In the genomic region with DNA sequence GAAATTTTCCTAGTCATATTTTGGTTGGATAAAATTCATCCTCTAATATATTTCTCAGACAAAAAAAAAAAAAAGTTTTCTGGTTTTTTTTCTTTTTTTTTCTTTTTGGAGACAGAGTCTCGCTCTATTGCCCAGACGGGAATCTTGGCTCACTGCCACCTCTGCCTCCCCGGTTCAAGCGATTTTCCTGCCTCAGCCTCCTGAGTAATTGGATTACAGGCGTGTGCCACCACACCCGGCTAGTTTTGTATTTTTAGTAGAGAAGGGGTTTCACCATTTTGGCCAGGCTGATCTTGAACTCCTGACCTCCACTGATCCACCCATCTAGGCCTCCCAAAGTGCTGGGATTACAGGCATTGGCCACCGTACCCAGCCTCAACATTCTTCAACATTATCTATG, we compare ENCODE assay signal across 23 cellular contexts.
A peak's percentile ranks its signal among the peaks of the same experiment; 100 is the strongest.
DNase-seq lines count a peak whose midpoint lies in the region; ATAC-seq and TF ChIP-seq lines count a peak whose summit lies in the region.
"Had no signal": no experiment of that assay in that cellular context is flagged by ENCODE, and none has a peak within 500 bp of the region (broad histone marks: within the 10 kb centered on the region; RNA-seq: fewer than 3 reads in every experiment).

No MANE protein-coding gene starts in this region.

- no peak overlapping the region for H3K9ac ChIP-seq in OCI-LY3 (ENCODE audit: low read length)
- H3K9ac ChIP-seq: KMS-11, SK-N-SH had no signal

- in situ Hi-C loops in GM13976 (cut with MboI; ENCODE audit: low sequenced_read_pairs, unreplicated experiment) = no loop called here

- no peak overlapping the region for H3K27ac ChIP-seq in GM23338 (ENCODE audit: low read depth)
- H3K27ac ChIP-seq in OCI-LY3 (ENCODE audit: low read length) = no peak overlapping the region
- H3K27ac ChIP-seq: KMS-11 had no signal

- H3K27me3 Mint-ChIP-seq in GM23338 (ENCODE audit: insufficient read depth, low read depth, poor library complexity) (peaks cover 2% of the 10 kb centered on the region), glutamatergic neuron (ENCODE audit: unreplicated experiment) (no peaks in the 10 kb centered on the region)
- H3K27me3 Mint-ChIP-seq: CD4-positive, CD25-positive, alpha-beta regulatory T cell; T-helper 17 cell had no signal

- H2AFZ ChIP-seq in GM23338 = peak overlapping the region; percentile 64; the same call in 1 of the 2 replicates
- H2AFZ ChIP-seq in OCI-LY3 (ENCODE audit: low read depth, low read length) = 0 out of 2 replicates have a peak overlapping the region, but pooled peaks have one; percentile 21

- no peak for TF ChIP-seq CTCF in GM23338 (conservative IDR thresholded peaks at IDR 0.05; ENCODE audit: low read depth in 2 of 2)
- no peak for TF ChIP-seq CTCF in OCI-LY3 (IDR thresholded peaks at IDR 0.05; ENCODE audit: low read depth, low read length)
- no peak for TF ChIP-seq CTCF in glutamatergic neuron (IDR thresholded peaks at IDR 0.05; ENCODE audit: partially characterized antibody, unreplicated experiment)
- no peak for TF ChIP-seq CTCF in GM13976 (IDR thresholded peaks at IDR 0.05; ENCODE audit: borderline replicate concordance, control extremely low read depth, extremely low read depth, insufficient read depth, missing control alignments)

- H3K79me2 ChIP-seq in GM23338 (replicated peaks; ENCODE audit: insufficient read depth) (no peaks in the 10 kb centered on the region), OCI-LY3 (ENCODE audit: low read length) (no peaks in the 10 kb centered on the region)

- no peak overlapping the region for H3K4me2 ChIP-seq in GM23338
- no peak overlapping the region for H3K4me2 ChIP-seq in OCI-LY3 (ENCODE audit: low read length)
- H3K4me2 ChIP-seq: KMS-11, SK-N-SH had no signal

- no peak for DNase-seq in GM23338 (ENCODE audit: low spot score)
- peak; percentile 39 for DNase-seq in kidney tubule cell (ENCODE audit: low spot score)
- DNase-seq in glutamatergic neuron = no peak
- DNase-seq in GM13976 (ENCODE audit: low spot score) = no peak
- DNase-seq in CD1c-positive myeloid dendritic cell (ENCODE audit: extremely low spot score) = no peak
- no peak for DNase-seq in NOMO-1 treated with dmso at 0.1 percent for 144 hours (lab: John Stamatoyannopoulos, UW; ENCODE audit: unreplicated experiment)
- DNase-seq: ACHN; CD4-positive, CD25-positive, alpha-beta regulatory T cell; DMS53; HCEC 1CT; IMR-90; NCI-H1048; NCI-H1417; NCI-H1694; NCI-H2029 treated with DMSO at 0.1 percent for 48 hours; NCI-H345; NCI-H524; NCI-H774; SIG-M5; SK-N-SH; T-helper 17 cell had no signal

- H3K36me3 Mint-ChIP-seq in GM23338 (ENCODE audit: low read depth) (no peaks in the 10 kb centered on the region), glutamatergic neuron (ENCODE audit: unreplicated experiment) (no peaks in the 10 kb centered on the region)
- H3K36me3 Mint-ChIP-seq: CD4-positive, CD25-positive, alpha-beta regulatory T cell had no signal

- H3K4me3 ChIP-seq in GM23338 (no peak overlapping the region), OCI-LY3 (ENCODE audit: low read length) (no peak overlapping the region)

- no peaks in the 10 kb centered on the region for H3F3A ChIP-seq in GM23338 (replicated peaks; ENCODE audit: low read depth)

- no peak overlapping the region for H3K27ac Mint-ChIP-seq in GM23338
- H3K27ac Mint-ChIP-seq in glutamatergic neuron (ENCODE audit: unreplicated experiment) = no peak overlapping the region
- H3K27ac Mint-ChIP-seq: CD4-positive, CD25-positive, alpha-beta regulatory T cell; T-helper 17 cell had no signal

- H3K36me3 ChIP-seq in GM23338 (ENCODE audit: insufficient read depth) (no peaks in the 10 kb centered on the region), OCI-LY3 (replicated peaks; ENCODE audit: low read depth, low read length) (no peaks in the 10 kb centered on the region)

- H3K4me1 Mint-ChIP-seq in GM23338 (peaks cover 7% of the 10 kb centered on the region; the same call in 2 of the 3 replicates), glutamatergic neuron (ENCODE audit: low read depth, unreplicated experiment) (no peaks in the 10 kb centered on the region)
- H3K4me1 Mint-ChIP-seq: CD4-positive, CD25-positive, alpha-beta regulatory T cell; T-helper 17 cell had no signal

- H4K20me1 ChIP-seq in GM23338 (replicated peaks; ENCODE audit: insufficient read depth) (no peaks in the 10 kb centered on the region), OCI-LY3 (ENCODE audit: insufficient read depth, low read length) (no peaks in the 10 kb centered on the region)

- no peaks in the 10 kb centered on the region for H3K9me3 ChIP-seq in OCI-LY3 (ENCODE audit: insufficient read depth, low read length)
- H3K9me3 ChIP-seq: SK-N-SH had no signal

- H3K27me3 ChIP-seq in GM23338 (ENCODE audit: insufficient read depth) (no peaks in the 10 kb centered on the region), OCI-LY3 (ENCODE audit: low read depth, low read length) (no peaks in the 10 kb centered on the region)

- H3K4me3 Mint-ChIP-seq in GM23338 (no peak overlapping the region), glutamatergic neuron (ENCODE audit: unreplicated experiment) (no peak overlapping the region)
- H3K4me3 Mint-ChIP-seq: CD4-positive, CD25-positive, alpha-beta regulatory T cell; T-helper 17 cell had no signal

- ATAC-seq in GM23338 = no peak
- ATAC-seq: T-helper 17 cell had no signal

- H3K9me2 ChIP-seq in GM23338 (ENCODE audit: insufficient read depth) = no peaks in the 10 kb centered on the region; the same call in 1 of the 2 replicates
- H3K9me2 ChIP-seq: SK-N-SH had no signal

- H3K9me3 Mint-ChIP-seq in GM23338 (no peaks in the 10 kb centered on the region), glutamatergic neuron (ENCODE audit: unreplicated experiment) (no peaks in the 10 kb centered on the region)

- H3K4me1 ChIP-seq in GM23338 (ENCODE audit: insufficient read depth) (peaks cover 9% of the 10 kb centered on the region), OCI-LY3 (ENCODE audit: low read length) (peaks cover 19% of the 10 kb centered on the region)

TF ChIP-seq in GM23338, 12 proteins besides CTCF, POLR2A, EP300 and RAD21:
- no peak for TF ChIP-seq ZNF114 (CRISPR knock-in tag; IDR thresholded peaks at IDR 0.05)
- TF ChIP-seq, protein P1, sequence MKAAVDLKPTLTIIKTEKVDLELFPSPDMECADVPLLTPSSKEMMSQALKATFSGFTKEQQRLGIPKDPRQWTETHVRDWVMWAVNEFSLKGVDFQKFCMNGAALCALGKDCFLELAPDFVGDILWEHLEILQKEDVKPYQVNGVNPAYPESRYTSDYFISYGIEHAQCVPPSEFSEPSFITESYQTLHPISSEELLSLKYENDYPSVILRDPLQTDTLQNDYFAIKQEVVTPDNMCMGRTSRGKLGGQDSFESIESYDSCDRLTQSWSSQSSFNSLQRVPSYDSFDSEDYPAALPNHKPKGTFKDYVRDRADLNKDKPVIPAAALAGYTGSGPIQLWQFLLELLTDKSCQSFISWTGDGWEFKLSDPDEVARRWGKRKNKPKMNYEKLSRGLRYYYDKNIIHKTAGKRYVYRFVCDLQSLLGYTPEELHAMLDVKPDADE (IDR thresholded peaks at IDR 0.05) = no peak
- TF ChIP-seq POLR2AphosphoS5 (IDR thresholded peaks at IDR 0.05; ENCODE audit: low read depth) = no peak
- no peak for TF ChIP-seq STAT1 (IDR thresholded peaks at IDR 0.05; ENCODE audit: unreplicated experiment)
- no peak for TF ChIP-seq ZNF331 (CRISPR knock-in tag; IDR thresholded peaks at IDR 0.05; ENCODE audit: low read depth)
